In genomic region chr5:119279093-119279492, GRCh38 we compare ENCODE assay signal across 22 cellular contexts.
A peak's percentile ranks its signal among the peaks of the same experiment; 100 is the strongest.
DNase-seq lines count a peak whose midpoint lies in the region; ATAC-seq and TF ChIP-seq lines count a peak whose summit lies in the region.
"Had no signal": no experiment of that assay in that cellular context is flagged by ENCODE, and none has a peak within 500 bp of the region (broad histone marks: within the 10 kb centered on the region; RNA-seq: fewer than 3 reads in every experiment).

No MANE protein-coding gene starts in this region.

- no peak for DNase-seq in activated naive CD4-positive, alpha-beta T cell treated with anti-CD3 and anti-CD28 coated beads, Interleukin-2, amount 10 ng/mL, durations not matched to agents 7 days and 5 days
- no peak for DNase-seq in activated naive CD4-positive, alpha-beta T cell (lab: John Stamatoyannopoulos, UW)
- DNase-seq in activated B cell treated with CpG ODN at 0.5 μM for 24 hours (no peak), endodermal cell (no peak), NCI-H1436 (lab: John Stamatoyannopoulos, UW) (no peak), MCF 10A (ENCODE audit: unreplicated experiment) (no peak)
- DNase-seq: activated CD4-positive, alpha-beta T cell treated with anti-CD3 and anti-CD28 coated beads for 1 hour; aorta; Caco-2; central memory CD4-positive, alpha-beta T cell; EL; gastrocnemius medialis; NCI-H1930; NCI-H446; SK-N-SH; stimulated activated CD4-positive, alpha-beta T cell treated with anti-CD3 and anti-CD28 coated beads, Interleukin-4, amount 100 ng/mL, for 4 hours had no signal

- intact Hi-C loops in activated B cell treated with CpG ODN at 0.5 μM for 24 hours (cut with micrococcal nuclease), result no loop called here
- intact Hi-C loops in MCF 10A (cut with micrococcal nuclease), result no loop called here

- H3K36me3 ChIP-seq in endodermal cell (ENCODE audit: control insufficient read depth, insufficient read depth, low read length) (peaks cover 4% of the 10 kb centered on the region), thymus (ENCODE audit: control insufficient read depth, insufficient read depth) (peaks cover 5% of the 10 kb centered on the region)
- H3K36me3 ChIP-seq: gastrocnemius medialis, suprapubic skin had no signal

- POLR2A ChIA-PET in activated B cell treated with CpG ODN at 0.5 μM for 24 hours (lab: Charles Lee), result interaction anchor here (0.8 to 7.2 kb wide), 3 partner anchors 9 to 11 kb away, joined by 4 to 54 read pairs (median 20); no protein-coding TSS in a partner anchor
- POLR2A ChIA-PET in MCF 10A (lab: Yijun Ruan, JAX), result interaction anchor here (1.0 to 1.5 kb wide), 2 partner anchors 44 to 78 kb away, joined by 4 to 5 read pairs; no protein-coding TSS in a partner anchor

- H3K9ac ChIP-seq in endodermal cell (ENCODE audit: extremely low read depth, low read length, poor library complexity, severe bottlenecking), result no peak overlapping the region
- H3K9ac ChIP-seq: SK-N-SH had no signal

- no peaks in the 10 kb centered on the region for H3K27me3 ChIP-seq in endodermal cell (ENCODE audit: control insufficient read depth, insufficient read depth, low read length, poor library complexity, severe bottlenecking)
- H3K27me3 ChIP-seq in thymus (ENCODE audit: control insufficient read depth, insufficient read depth), result no peaks in the 10 kb centered on the region
- H3K27me3 ChIP-seq: gastrocnemius medialis, suprapubic skin had no signal

- 35% methylated on average over 1 of the region's 1 CpG; no CpG with 5 or more reads in 1 of the 2 experiments for WGBS in endodermal cell (ENCODE audit: insufficient coverage in 1 of 2, insufficient read length in 1 of 2), 2 experiments
- WGBS in thymus, result 88% methylated on average over 1 of the region's 1 CpG

- peaks cover 83% of the 10 kb centered on the region for H3K36me3 Mint-ChIP-seq in activated naive CD4-positive, alpha-beta T cell treated with anti-CD3 and anti-CD28 coated beads, Interleukin-2, amount 10 ng/mL, durations not matched to agents 7 days and 5 days
- peaks cover 33% of the 10 kb centered on the region for H3K36me3 Mint-ChIP-seq in activated B cell treated with CpG ODN at 0.5 μM for 24 hours (ENCODE audit: low read depth)
- H3K36me3 Mint-ChIP-seq in endodermal cell (ENCODE audit: low read depth), result peaks cover 8% of the 10 kb centered on the region
- H3K36me3 Mint-ChIP-seq in MCF 10A (ENCODE audit: insufficient read depth, unreplicated experiment), result no peaks in the 10 kb centered on the region

- peaks cover 13% of the 10 kb centered on the region for H3K4me1 ChIP-seq in endodermal cell (ENCODE audit: control insufficient read depth, insufficient read depth, low read length)
- peaks cover 76% of the 10 kb centered on the region for H3K4me1 ChIP-seq in thymus (ENCODE audit: control insufficient read depth, insufficient read depth, low read length)
- H3K4me1 ChIP-seq: gastrocnemius medialis had no signal

- H3K9me3 ChIP-seq in endodermal cell (ENCODE audit: control insufficient read depth, low read length) (no peaks in the 10 kb centered on the region), thymus (ENCODE audit: control insufficient read depth) (no peaks in the 10 kb centered on the region)
- H3K9me3 ChIP-seq: Caco-2, gastrocnemius medialis, SK-N-SH, suprapubic skin had no signal

- ATAC-seq in activated B cell treated with CpG ODN at 0.5 μM for 24 hours (ENCODE audit: low read depth) (no peak), HG03520 (IDR thresholded peaks at IDR 0.05; ENCODE audit: unreplicated experiment) (no peak)
- ATAC-seq: gastrocnemius medialis had no signal

- peak overlapping the region; percentile 97 for H3K27ac Mint-ChIP-seq in activated naive CD4-positive, alpha-beta T cell treated with anti-CD3 and anti-CD28 coated beads, Interleukin-2, amount 10 ng/mL, durations not matched to agents 7 days and 5 days
- H3K27ac Mint-ChIP-seq in activated B cell treated with CpG ODN at 0.5 μM for 24 hours, result peak overlapping the region; percentile 93
- H3K27ac Mint-ChIP-seq in endodermal cell, result peak overlapping the region; percentile 37
- no peak overlapping the region for H3K27ac Mint-ChIP-seq in MCF 10A (ENCODE audit: low read depth, unreplicated experiment)

- peak overlapping the region; percentile 76 for H3K4me3 Mint-ChIP-seq in activated naive CD4-positive, alpha-beta T cell treated with anti-CD3 and anti-CD28 coated beads, Interleukin-2, amount 10 ng/mL, durations not matched to agents 7 days and 5 days
- H3K4me3 Mint-ChIP-seq in activated B cell treated with CpG ODN at 0.5 μM for 24 hours (peak overlapping the region; percentile 6), endodermal cell (no peak overlapping the region), MCF 10A (ENCODE audit: unreplicated experiment) (no peak overlapping the region)
- H3K4me3 Mint-ChIP-seq: neural crest cell had no signal

- no TSS peak for BruUV-seq in MCF 10A (replicated peaks; lab: Mats Ljungman, UMichigan)

- no peak overlapping the region for H3K4me3 ChIP-seq in endodermal cell (ENCODE audit: low read length)
- H3K4me3 ChIP-seq in thymus (ENCODE audit: low read length), result no peak overlapping the region
- H3K4me3 ChIP-seq: gastrocnemius medialis, skin epidermis, suprapubic skin had no signal

- CTCF ChIA-PET in activated naive CD4-positive, alpha-beta T cell treated with anti-CD3 and anti-CD28 coated beads, Interleukin-2, amount 10 ng/mL, durations not matched to agents 7 days and 5 days (lab: Charles Lee), result interaction anchor here (0.8 kb wide), 1 partner anchor 86 kb away, joined by 3 read pairs; no protein-coding TSS in a partner anchor
- CTCF ChIA-PET in activated B cell treated with CpG ODN at 0.5 μM for 24 hours (lab: Charles Lee), result no interaction called here
- CTCF ChIA-PET in MCF 10A (lab: Yijun Ruan, JAX), result no interaction called here

- peaks cover 1% of the 10 kb centered on the region for H3K9me3 Mint-ChIP-seq in activated naive CD4-positive, alpha-beta T cell treated with anti-CD3 and anti-CD28 coated beads, Interleukin-2, amount 10 ng/mL, durations not matched to agents 7 days and 5 days
- H3K9me3 Mint-ChIP-seq in activated B cell treated with CpG ODN at 0.5 μM for 24 hours (no peaks in the 10 kb centered on the region), endodermal cell (no peaks in the 10 kb centered on the region), MCF 10A (ENCODE audit: unreplicated experiment) (peaks cover 7% of the 10 kb centered on the region)
- H3K9me3 Mint-ChIP-seq: neural crest cell had no signal

- H3K27me3 Mint-ChIP-seq in activated naive CD4-positive, alpha-beta T cell treated with anti-CD3 and anti-CD28 coated beads, Interleukin-2, amount 10 ng/mL, durations not matched to agents 7 days and 5 days, result peaks cover 3% of the 10 kb centered on the region
- H3K27me3 Mint-ChIP-seq in activated B cell treated with CpG ODN at 0.5 μM for 24 hours, result no peaks in the 10 kb centered on the region
- H3K27me3 Mint-ChIP-seq in endodermal cell (ENCODE audit: insufficient read depth), result no peaks in the 10 kb centered on the region
- no peaks in the 10 kb centered on the region for H3K27me3 Mint-ChIP-seq in MCF 10A (ENCODE audit: insufficient read depth, unreplicated experiment)

- peaks cover 99% of the 10 kb centered on the region for H3K4me1 Mint-ChIP-seq in activated naive CD4-positive, alpha-beta T cell treated with anti-CD3 and anti-CD28 coated beads, Interleukin-2, amount 10 ng/mL, durations not matched to agents 7 days and 5 days
- H3K4me1 Mint-ChIP-seq in activated B cell treated with CpG ODN at 0.5 μM for 24 hours (peaks cover 98% of the 10 kb centered on the region), endodermal cell (peaks cover 61% of the 10 kb centered on the region), MCF 10A (ENCODE audit: insufficient read depth, unreplicated experiment) (peaks cover 25% of the 10 kb centered on the region)
- H3K4me1 Mint-ChIP-seq: neural crest cell had no signal

- H3K27ac ChIP-seq in endodermal cell (ENCODE audit: low read depth, low read length) (no peak overlapping the region), thymus (ENCODE audit: low read depth) (peak overlapping the region; percentile 52)
- H3K27ac ChIP-seq: gastrocnemius medialis, HL-60, suprapubic skin had no signal

- no peak for TF ChIP-seq CTCF in activated B cell treated with CpG ODN at 0.5 μM for 24 hours (IDR thresholded peaks at IDR 0.05)
- no peak for TF ChIP-seq CTCF in endodermal cell (conservative IDR thresholded peaks at IDR 0.05)
- TF ChIP-seq CTCF in MCF 10A (IDR thresholded peaks at IDR 0.05; ENCODE audit: unreplicated experiment), result no peak

Comparison
In these comparisons a context has a peak if more than half of its experiments do, and no peak if none do; other contexts are left out.
1. H3K4me3 Mint-ChIP-seq: peak in activated naive CD4-positive, alpha-beta T cell treated with anti-CD3 and anti-CD28 coated beads, Interleukin-2, amount 10 ng/mL, durations not matched to agents 7 days and 5 days (single experiment) and activated B cell treated with CpG ODN at 0.5 μM for 24 hours (single experiment); none in endodermal cell (single experiment) and MCF 10A (single experiment).